1 cellular context compared by ENCODE assay signal in the genomic region with DNA sequence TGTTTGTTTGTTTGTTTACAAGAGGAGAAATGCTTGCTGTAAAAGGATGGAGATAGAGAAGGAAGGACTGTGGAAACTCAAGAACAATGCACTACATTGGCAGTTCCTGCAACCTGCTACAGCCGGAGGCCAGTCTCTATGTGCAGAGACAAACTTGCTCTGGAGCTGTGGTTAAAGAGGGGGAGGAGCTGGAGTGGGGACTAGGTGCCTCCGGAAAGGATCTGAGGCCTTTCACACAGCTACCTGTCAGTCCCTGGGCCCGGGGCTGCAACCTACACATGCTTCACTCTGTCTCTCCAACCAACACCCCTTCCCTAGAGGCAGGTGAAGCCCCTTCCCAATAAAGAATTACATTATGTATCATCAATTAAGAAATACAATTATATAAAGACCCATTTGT.
A peak's percentile ranks its signal among the peaks of the same experiment; 100 is the strongest.
TF ChIP-seq lines count a peak whose summit lies in the region.

No MANE protein-coding gene starts in this region.

TF ChIP-seq in HepG2, 621 proteins besides CTCF, POLR2A, EP300 and RAD21 (continued from another document and continues in another):
- TF ChIP-seq, protein P1, sequence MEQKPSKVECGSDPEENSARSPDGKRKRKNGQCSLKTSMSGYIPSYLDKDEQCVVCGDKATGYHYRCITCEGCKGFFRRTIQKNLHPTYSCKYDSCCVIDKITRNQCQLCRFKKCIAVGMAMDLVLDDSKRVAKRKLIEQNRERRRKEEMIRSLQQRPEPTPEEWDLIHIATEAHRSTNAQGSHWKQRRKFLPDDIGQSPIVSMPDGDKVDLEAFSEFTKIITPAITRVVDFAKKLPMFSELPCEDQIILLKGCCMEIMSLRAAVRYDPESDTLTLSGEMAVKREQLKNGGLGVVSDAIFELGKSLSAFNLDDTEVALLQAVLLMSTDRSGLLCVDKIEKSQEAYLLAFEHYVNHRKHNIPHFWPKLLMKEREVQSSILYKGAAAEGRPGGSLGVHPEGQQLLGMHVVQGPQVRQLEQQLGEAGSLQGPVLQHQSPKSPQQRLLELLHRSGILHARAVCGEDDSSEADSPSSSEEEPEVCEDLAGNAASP (CRISPR knock-in tag; IDR thresholded peaks at IDR 0.05; ENCODE audit: borderline replicate concordance) = peak; percentile 65; the same call in 1 of the 2 replicates
- TF ChIP-seq SP1 (IDR thresholded peaks at IDR 0.05) = no peak
- TF ChIP-seq SP1 (CRISPR knock-in tag; IDR thresholded peaks at IDR 0.05) = no peak
- peak; percentile 52; the same call in 1 of the 2 replicates for TF ChIP-seq TAF1 (CRISPR knock-in tag; IDR thresholded peaks at IDR 0.05)
- peak; percentile 30; the same call in 1 of the 2 replicates for TF ChIP-seq ZSCAN9 (CRISPR knock-in tag; IDR thresholded peaks at IDR 0.05; ENCODE audit: borderline replicate concordance)
- TF ChIP-seq, protein P2, sequence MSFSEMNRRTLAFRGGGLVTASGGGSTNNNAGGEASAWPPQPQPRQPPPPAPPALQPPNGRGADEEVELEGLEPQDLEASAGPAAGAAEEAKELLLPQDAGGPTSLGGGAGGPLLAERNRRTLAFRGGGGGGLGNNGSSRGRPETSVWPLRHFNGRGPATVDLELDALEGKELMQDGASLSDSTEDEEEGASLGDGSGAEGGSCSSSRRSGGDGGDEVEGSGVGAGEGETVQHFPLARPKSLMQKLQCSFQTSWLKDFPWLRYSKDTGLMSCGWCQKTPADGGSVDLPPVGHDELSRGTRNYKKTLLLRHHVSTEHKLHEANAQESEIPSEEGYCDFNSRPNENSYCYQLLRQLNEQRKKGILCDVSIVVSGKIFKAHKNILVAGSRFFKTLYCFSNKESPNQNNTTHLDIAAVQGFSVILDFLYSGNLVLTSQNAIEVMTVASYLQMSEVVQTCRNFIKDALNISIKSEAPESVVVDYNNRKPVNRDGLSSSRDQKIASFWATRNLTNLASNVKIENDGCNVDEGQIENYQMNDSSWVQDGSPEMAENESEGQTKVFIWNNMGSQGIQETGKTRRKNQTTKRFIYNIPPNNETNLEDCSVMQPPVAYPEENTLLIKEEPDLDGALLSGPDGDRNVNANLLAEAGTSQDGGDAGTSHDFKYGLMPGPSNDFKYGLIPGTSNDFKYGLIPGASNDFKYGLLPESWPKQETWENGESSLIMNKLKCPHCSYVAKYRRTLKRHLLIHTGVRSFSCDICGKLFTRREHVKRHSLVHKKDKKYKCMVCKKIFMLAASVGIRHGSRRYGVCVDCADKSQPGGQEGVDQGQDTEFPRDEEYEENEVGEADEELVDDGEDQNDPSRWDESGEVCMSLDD (CRISPR knock-in tag; IDR thresholded peaks at IDR 0.05; ENCODE audit: borderline replicate concordance) = no peak; the same call in 1 of the 2 replicates
- TF ChIP-seq ZNF382 (CRISPR knock-in tag; IDR thresholded peaks at IDR 0.05; ENCODE audit: borderline replicate concordance) = no peak
- no peak for TF ChIP-seq SMC3 (IDR thresholded peaks at IDR 0.05; ENCODE audit: low read length)
- TF ChIP-seq ZNF703 (CRISPR knock-in tag; IDR thresholded peaks at IDR 0.05; ENCODE audit: borderline replicate concordance) = no peak
- TF ChIP-seq PTBP1 (IDR thresholded peaks at IDR 0.05; ENCODE audit: low read depth, low read length, poor library complexity, severe bottlenecking) = no peak
- TF ChIP-seq, protein P3, sequence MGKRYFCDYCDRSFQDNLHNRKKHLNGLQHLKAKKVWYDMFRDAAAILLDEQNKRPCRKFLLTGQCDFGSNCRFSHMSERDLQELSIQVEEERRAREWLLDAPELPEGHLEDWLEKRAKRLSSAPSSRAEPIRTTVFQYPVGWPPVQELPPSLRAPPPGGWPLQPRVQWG (CRISPR knock-in tag; IDR thresholded peaks at IDR 0.05; ENCODE audit: borderline replicate concordance, low read depth) = no peak
- no peak for TF ChIP-seq SUZ12 (IDR thresholded peaks at IDR 0.05; ENCODE audit: low read depth, low read length)
- TF ChIP-seq, protein P4, sequence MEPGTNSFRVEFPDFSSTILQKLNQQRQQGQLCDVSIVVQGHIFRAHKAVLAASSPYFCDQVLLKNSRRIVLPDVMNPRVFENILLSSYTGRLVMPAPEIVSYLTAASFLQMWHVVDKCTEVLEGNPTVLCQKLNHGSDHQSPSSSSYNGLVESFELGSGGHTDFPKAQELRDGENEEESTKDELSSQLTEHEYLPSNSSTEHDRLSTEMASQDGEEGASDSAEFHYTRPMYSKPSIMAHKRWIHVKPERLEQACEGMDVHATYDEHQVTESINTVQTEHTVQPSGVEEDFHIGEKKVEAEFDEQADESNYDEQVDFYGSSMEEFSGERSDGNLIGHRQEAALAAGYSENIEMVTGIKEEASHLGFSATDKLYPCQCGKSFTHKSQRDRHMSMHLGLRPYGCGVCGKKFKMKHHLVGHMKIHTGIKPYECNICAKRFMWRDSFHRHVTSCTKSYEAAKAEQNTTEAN (CRISPR knock-in tag; conservative IDR thresholded peaks at IDR 0.05) = peak; percentile 45; the same call in 1 of the 2 replicates
- no peak for TF ChIP-seq HOXA7 (CRISPR knock-in tag; IDR thresholded peaks at IDR 0.05)
- TF ChIP-seq HDAC1 (CRISPR knock-in tag; IDR thresholded peaks at IDR 0.05) = no peak
- TF ChIP-seq, protein P5, sequence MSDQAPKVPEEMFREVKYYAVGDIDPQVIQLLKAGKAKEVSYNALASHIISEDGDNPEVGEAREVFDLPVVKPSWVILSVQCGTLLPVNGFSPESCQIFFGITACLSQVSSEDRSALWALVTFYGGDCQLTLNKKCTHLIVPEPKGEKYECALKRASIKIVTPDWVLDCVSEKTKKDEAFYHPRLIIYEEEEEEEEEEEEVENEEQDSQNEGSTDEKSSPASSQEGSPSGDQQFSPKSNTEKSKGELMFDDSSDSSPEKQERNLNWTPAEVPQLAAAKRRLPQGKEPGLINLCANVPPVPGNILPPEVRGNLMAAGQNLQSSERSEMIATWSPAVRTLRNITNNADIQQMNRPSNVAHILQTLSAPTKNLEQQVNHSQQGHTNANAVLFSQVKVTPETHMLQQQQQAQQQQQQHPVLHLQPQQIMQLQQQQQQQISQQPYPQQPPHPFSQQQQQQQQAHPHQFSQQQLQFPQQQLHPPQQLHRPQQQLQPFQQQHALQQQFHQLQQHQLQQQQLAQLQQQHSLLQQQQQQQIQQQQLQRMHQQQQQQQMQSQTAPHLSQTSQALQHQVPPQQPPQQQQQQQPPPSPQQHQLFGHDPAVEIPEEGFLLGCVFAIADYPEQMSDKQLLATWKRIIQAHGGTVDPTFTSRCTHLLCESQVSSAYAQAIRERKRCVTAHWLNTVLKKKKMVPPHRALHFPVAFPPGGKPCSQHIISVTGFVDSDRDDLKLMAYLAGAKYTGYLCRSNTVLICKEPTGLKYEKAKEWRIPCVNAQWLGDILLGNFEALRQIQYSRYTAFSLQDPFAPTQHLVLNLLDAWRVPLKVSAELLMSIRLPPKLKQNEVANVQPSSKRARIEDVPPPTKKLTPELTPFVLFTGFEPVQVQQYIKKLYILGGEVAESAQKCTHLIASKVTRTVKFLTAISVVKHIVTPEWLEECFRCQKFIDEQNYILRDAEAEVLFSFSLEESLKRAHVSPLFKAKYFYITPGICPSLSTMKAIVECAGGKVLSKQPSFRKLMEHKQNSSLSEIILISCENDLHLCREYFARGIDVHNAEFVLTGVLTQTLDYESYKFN (CRISPR knock-in tag; conservative IDR thresholded peaks at IDR 0.05) = 0 out of 2 replicates have a peak, but pooled peaks have one; percentile 40
- no peak for TF ChIP-seq SRF (IDR thresholded peaks at IDR 0.05; ENCODE audit: low read depth, low read length)
- TF ChIP-seq, protein P6, sequence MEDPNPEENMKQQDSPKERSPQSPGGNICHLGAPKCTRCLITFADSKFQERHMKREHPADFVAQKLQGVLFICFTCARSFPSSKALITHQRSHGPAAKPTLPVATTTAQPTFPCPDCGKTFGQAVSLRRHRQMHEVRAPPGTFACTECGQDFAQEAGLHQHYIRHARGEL (CRISPR knock-in tag; IDR thresholded peaks at IDR 0.05) = no peak
- no peak for TF ChIP-seq ATM (IDR thresholded peaks at IDR 0.05; ENCODE audit: borderline replicate concordance)
- no peak for TF ChIP-seq DNMT3B (CRISPR knock-in tag; conservative IDR thresholded peaks at IDR 0.05)
- TF ChIP-seq SATB2 (CRISPR knock-in tag; IDR thresholded peaks at IDR 0.05) = no peak
- TF ChIP-seq MIER2 (CRISPR knock-in tag; IDR thresholded peaks at IDR 0.05) = 0 out of 2 replicates have a peak, but pooled peaks have one; percentile 39
- TF ChIP-seq, protein P7, sequence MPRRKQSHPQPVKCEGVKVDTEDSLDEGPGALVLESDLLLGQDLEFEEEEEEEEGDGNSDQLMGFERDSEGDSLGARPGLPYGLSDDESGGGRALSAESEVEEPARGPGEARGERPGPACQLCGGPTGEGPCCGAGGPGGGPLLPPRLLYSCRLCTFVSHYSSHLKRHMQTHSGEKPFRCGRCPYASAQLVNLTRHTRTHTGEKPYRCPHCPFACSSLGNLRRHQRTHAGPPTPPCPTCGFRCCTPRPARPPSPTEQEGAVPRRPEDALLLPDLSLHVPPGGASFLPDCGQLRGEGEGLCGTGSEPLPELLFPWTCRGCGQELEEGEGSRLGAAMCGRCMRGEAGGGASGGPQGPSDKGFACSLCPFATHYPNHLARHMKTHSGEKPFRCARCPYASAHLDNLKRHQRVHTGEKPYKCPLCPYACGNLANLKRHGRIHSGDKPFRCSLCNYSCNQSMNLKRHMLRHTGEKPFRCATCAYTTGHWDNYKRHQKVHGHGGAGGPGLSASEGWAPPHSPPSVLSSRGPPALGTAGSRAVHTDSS (CRISPR knock-in tag; conservative IDR thresholded peaks at IDR 0.05) = no peak
- TF ChIP-seq CHD4 (IDR thresholded peaks at IDR 0.05; ENCODE audit: borderline replicate concordance, low read length) = no peak
- TF ChIP-seq ZNF33B (CRISPR knock-in tag; IDR thresholded peaks at IDR 0.05) = no peak
- TF ChIP-seq STAT5B (CRISPR knock-in tag; IDR thresholded peaks at IDR 0.05) = no peak
- TF ChIP-seq, protein P8, sequence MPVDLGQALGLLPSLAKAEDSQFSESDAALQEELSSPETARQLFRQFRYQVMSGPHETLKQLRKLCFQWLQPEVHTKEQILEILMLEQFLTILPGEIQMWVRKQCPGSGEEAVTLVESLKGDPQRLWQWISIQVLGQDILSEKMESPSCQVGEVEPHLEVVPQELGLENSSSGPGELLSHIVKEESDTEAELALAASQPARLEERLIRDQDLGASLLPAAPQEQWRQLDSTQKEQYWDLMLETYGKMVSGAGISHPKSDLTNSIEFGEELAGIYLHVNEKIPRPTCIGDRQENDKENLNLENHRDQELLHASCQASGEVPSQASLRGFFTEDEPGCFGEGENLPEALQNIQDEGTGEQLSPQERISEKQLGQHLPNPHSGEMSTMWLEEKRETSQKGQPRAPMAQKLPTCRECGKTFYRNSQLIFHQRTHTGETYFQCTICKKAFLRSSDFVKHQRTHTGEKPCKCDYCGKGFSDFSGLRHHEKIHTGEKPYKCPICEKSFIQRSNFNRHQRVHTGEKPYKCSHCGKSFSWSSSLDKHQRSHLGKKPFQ (CRISPR knock-in tag; IDR thresholded peaks at IDR 0.05; ENCODE audit: insufficient replicate concordance) = no peak
- no peak for TF ChIP-seq NONO (IDR thresholded peaks at IDR 0.05)
- TF ChIP-seq NONO (CRISPR knock-in tag; conservative IDR thresholded peaks at IDR 0.05) = no peak
- TF ChIP-seq NR2C2 (CRISPR knock-in tag; IDR thresholded peaks at IDR 0.05; ENCODE audit: borderline replicate concordance) = no peak
- no peak for TF ChIP-seq ZKSCAN1 (IDR thresholded peaks at IDR 0.05; ENCODE audit: low read length)
- TF ChIP-seq HNF4A (CRISPR knock-in tag; IDR thresholded peaks at IDR 0.05) = peak; percentile 36
- no peak for TF ChIP-seq ASH2L (IDR thresholded peaks at IDR 0.05; ENCODE audit: insufficient read length, low read depth, low read length)
- TF ChIP-seq ZNF672 (CRISPR knock-in tag; IDR thresholded peaks at IDR 0.05) = no peak
- peak; percentile 66 for TF ChIP-seq NCOA2 (CRISPR knock-in tag; IDR thresholded peaks at IDR 0.05)
- peak; percentile 47; the same call in 1 of the 2 replicates for TF ChIP-seq ZNF335 (CRISPR knock-in tag; IDR thresholded peaks at IDR 0.05)
- no peak for TF ChIP-seq ZFP41 (CRISPR knock-in tag; IDR thresholded peaks at IDR 0.05; ENCODE audit: borderline replicate concordance)
- TF ChIP-seq MEF2D (CRISPR knock-in tag; IDR thresholded peaks at IDR 0.05) = no peak
- TF ChIP-seq WIZ (CRISPR knock-in tag; IDR thresholded peaks at IDR 0.05) = no peak
- no peak for TF ChIP-seq TSC22D2 (CRISPR knock-in tag; IDR thresholded peaks at IDR 0.05; ENCODE audit: borderline replicate concordance)
- TF ChIP-seq, protein P9, sequence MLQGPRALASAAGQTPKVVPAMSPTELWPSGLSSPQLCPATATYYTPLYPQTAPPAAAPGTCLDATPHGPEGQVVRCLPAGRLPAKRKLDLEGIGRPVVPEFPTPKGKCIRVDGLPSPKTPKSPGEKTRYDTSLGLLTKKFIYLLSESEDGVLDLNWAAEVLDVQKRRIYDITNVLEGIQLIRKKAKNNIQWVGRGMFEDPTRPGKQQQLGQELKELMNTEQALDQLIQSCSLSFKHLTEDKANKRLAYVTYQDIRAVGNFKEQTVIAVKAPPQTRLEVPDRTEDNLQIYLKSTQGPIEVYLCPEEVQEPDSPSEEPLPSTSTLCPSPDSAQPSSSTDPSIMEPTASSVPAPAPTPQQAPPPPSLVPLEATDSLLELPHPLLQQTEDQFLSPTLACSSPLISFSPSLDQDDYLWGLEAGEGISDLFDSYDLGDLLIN (CRISPR knock-in tag; IDR thresholded peaks at IDR 0.05; ENCODE audit: borderline replicate concordance) = no peak
- no peak for TF ChIP-seq ZNF225 (CRISPR knock-in tag; IDR thresholded peaks at IDR 0.05)
- TF ChIP-seq, protein P10, sequence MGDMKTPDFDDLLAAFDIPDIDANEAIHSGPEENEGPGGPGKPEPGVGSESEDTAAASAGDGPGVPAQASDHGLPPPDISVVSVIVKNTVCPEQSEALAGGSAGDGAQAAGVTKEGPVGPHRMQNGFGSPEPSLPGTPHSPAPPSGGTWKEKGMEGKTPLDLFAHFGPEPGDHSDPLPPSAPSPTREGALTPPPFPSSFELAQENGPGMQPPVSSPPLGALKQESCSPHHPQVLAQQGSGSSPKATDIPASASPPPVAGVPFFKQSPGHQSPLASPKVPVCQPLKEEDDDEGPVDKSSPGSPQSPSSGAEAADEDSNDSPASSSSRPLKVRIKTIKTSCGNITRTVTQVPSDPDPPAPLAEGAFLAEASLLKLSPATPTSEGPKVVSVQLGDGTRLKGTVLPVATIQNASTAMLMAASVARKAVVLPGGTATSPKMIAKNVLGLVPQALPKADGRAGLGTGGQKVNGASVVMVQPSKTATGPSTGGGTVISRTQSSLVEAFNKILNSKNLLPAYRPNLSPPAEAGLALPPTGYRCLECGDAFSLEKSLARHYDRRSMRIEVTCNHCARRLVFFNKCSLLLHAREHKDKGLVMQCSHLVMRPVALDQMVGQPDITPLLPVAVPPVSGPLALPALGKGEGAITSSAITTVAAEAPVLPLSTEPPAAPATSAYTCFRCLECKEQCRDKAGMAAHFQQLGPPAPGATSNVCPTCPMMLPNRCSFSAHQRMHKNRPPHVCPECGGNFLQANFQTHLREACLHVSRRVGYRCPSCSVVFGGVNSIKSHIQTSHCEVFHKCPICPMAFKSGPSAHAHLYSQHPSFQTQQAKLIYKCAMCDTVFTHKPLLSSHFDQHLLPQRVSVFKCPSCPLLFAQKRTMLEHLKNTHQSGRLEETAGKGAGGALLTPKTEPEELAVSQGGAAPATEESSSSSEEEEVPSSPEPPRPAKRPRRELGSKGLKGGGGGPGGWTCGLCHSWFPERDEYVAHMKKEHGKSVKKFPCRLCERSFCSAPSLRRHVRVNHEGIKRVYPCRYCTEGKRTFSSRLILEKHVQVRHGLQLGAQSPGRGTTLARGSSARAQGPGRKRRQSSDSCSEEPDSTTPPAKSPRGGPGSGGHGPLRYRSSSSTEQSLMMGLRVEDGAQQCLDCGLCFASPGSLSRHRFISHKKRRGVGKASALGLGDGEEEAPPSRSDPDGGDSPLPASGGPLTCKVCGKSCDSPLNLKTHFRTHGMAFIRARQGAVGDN (CRISPR knock-in tag; IDR thresholded peaks at IDR 0.05) = peak; percentile 40; the same call in 1 of the 2 replicates
- no peak for TF ChIP-seq HMGA1 (CRISPR knock-in tag; conservative IDR thresholded peaks at IDR 0.05)
